In the genomic region with DNA sequence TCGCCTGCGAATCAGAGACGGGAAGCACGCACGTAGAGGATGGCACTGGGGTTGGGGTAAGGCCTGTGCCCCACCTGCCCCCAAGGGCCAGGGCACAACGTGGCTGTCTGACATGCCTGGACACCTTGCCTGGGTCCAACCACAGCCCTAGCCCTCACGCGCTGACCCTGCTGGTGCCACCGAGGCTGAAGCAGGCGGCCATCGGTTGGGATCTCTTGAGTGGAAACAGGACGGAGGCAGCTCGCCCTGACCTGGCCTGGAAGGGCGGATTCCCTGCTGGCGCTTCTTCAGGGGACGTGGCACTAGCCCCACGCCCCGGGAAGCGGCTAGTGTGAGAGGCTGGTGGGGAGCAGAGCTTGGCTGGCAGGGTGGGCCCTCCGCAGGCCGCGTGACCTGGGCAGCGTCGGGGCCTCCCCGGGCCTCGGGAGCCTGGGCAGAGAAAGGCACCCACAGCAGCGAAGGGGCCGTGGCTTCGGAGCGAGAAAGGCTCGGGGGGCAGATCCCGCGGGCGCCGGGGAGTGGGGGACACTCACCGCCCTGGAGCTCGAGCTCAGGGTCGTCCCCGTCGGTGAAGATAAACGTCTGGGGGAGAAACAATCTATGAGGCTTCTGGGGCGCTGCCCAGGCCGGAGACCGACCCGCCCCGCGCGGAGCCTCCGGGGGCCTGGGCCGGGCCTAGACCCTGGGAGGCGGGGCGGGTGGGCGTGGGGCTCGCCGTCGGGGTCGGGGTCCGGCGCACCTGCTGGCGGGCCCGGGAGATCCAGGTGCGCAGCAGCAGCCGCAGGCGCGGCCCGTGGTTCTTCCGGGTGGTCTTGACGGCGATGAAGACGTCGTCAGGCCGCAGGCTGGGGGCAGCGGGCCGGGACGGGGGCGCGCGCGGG, we compare ENCODE assay signal across 1 cellular context.
TF ChIP-seq lines count a peak whose summit lies in the region.

No MANE protein-coding gene starts in this region.

TF ChIP-seq in HepG2, 621 proteins besides CTCF, POLR2A, EP300 and RAD21 (continued from another document and continues in another):
- TF ChIP-seq, protein P1, sequence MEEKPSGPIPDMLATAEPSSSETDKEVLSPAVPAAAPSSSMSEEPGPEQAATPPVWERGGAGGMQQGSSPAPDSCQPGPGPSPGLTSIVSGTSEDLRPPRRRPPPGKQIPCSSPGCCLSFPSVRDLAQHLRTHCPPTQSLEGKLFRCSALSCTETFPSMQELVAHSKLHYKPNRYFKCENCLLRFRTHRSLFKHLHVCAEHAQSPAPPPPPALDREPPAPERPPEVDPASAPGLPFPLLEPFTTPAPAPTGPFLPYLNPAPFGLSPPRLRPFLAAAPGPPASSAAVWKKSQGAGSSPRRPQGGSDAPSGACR (CRISPR knock-in tag; IDR thresholded peaks at IDR 0.05) = no peak
- 0 out of 2 replicates have a peak, but pooled peaks have one; percentile 37 for TF ChIP-seq ZNF772 (CRISPR knock-in tag; IDR thresholded peaks at IDR 0.05)
- no peak for TF ChIP-seq ZNF790 (CRISPR knock-in tag; IDR thresholded peaks at IDR 0.05; ENCODE audit: borderline replicate concordance)
- no peak for TF ChIP-seq MATR3 (CRISPR knock-in tag; IDR thresholded peaks at IDR 0.05)
- 0 out of 2 replicates have a peak, but pooled peaks have one; percentile 32 for TF ChIP-seq ZNF138 (CRISPR knock-in tag; IDR thresholded peaks at IDR 0.05; ENCODE audit: low read depth)
- TF ChIP-seq SIN3A (IDR thresholded peaks at IDR 0.05; ENCODE audit: borderline replicate concordance, low read depth, low read length) = 0 out of 2 replicates have a peak, but pooled peaks have one; percentile 12
- no peak for TF ChIP-seq ZNF142 (CRISPR knock-in tag; IDR thresholded peaks at IDR 0.05)
- TF ChIP-seq ZNF782 (CRISPR knock-in tag; IDR thresholded peaks at IDR 0.05; ENCODE audit: borderline replicate concordance) = no peak; the same call in 1 of the 2 replicates
- TF ChIP-seq ZNF33B (CRISPR knock-in tag; IDR thresholded peaks at IDR 0.05) = no peak
- TF ChIP-seq ZNF33A (CRISPR knock-in tag; IDR thresholded peaks at IDR 0.05; ENCODE audit: borderline replicate concordance) = no peak
- peak; percentile 72 for TF ChIP-seq ZNF883 (CRISPR knock-in tag; IDR thresholded peaks at IDR 0.05; ENCODE audit: not compliant biosample characterization)
- TF ChIP-seq SAFB2 (CRISPR knock-in tag; IDR thresholded peaks at IDR 0.05; ENCODE audit: borderline replicate concordance, low read depth) = no peak; the same call in 1 of the 2 replicates
- TF ChIP-seq, protein P2, sequence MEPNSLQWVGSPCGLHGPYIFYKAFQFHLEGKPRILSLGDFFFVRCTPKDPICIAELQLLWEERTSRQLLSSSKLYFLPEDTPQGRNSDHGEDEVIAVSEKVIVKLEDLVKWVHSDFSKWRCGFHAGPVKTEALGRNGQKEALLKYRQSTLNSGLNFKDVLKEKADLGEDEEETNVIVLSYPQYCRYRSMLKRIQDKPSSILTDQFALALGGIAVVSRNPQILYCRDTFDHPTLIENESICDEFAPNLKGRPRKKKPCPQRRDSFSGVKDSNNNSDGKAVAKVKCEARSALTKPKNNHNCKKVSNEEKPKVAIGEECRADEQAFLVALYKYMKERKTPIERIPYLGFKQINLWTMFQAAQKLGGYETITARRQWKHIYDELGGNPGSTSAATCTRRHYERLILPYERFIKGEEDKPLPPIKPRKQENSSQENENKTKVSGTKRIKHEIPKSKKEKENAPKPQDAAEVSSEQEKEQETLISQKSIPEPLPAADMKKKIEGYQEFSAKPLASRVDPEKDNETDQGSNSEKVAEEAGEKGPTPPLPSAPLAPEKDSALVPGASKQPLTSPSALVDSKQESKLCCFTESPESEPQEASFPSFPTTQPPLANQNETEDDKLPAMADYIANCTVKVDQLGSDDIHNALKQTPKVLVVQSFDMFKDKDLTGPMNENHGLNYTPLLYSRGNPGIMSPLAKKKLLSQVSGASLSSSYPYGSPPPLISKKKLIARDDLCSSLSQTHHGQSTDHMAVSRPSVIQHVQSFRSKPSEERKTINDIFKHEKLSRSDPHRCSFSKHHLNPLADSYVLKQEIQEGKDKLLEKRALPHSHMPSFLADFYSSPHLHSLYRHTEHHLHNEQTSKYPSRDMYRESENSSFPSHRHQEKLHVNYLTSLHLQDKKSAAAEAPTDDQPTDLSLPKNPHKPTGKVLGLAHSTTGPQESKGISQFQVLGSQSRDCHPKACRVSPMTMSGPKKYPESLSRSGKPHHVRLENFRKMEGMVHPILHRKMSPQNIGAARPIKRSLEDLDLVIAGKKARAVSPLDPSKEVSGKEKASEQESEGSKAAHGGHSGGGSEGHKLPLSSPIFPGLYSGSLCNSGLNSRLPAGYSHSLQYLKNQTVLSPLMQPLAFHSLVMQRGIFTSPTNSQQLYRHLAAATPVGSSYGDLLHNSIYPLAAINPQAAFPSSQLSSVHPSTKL (CRISPR knock-in tag; IDR thresholded peaks at IDR 0.05) = 0 out of 2 replicates have a peak, but pooled peaks have one; percentile 2
- TF ChIP-seq, protein P3, sequence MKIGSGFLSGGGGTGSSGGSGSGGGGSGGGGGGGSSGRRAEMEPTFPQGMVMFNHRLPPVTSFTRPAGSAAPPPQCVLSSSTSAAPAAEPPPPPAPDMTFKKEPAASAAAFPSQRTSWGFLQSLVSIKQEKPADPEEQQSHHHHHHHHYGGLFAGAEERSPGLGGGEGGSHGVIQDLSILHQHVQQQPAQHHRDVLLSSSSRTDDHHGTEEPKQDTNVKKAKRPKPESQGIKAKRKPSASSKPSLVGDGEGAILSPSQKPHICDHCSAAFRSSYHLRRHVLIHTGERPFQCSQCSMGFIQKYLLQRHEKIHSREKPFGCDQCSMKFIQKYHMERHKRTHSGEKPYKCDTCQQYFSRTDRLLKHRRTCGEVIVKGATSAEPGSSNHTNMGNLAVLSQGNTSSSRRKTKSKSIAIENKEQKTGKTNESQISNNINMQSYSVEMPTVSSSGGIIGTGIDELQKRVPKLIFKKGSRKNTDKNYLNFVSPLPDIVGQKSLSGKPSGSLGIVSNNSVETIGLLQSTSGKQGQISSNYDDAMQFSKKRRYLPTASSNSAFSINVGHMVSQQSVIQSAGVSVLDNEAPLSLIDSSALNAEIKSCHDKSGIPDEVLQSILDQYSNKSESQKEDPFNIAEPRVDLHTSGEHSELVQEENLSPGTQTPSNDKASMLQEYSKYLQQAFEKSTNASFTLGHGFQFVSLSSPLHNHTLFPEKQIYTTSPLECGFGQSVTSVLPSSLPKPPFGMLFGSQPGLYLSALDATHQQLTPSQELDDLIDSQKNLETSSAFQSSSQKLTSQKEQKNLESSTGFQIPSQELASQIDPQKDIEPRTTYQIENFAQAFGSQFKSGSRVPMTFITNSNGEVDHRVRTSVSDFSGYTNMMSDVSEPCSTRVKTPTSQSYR (CRISPR knock-in tag; IDR thresholded peaks at IDR 0.05; ENCODE audit: borderline replicate concordance) = no peak
- TF ChIP-seq PAXIP1 (CRISPR knock-in tag; conservative IDR thresholded peaks at IDR 0.05) = no peak
- TF ChIP-seq ARNTL (CRISPR knock-in tag; IDR thresholded peaks at IDR 0.05) = 0 out of 2 replicates have a peak, but pooled peaks have one; percentile 47
- TF ChIP-seq MTERF4 (CRISPR knock-in tag; IDR thresholded peaks at IDR 0.05) = 0 out of 2 replicates have a peak, but pooled peaks have one; percentile 56
- no peak for TF ChIP-seq ZSCAN5A (CRISPR knock-in tag; IDR thresholded peaks at IDR 0.05; ENCODE audit: borderline replicate concordance)
- no peak for TF ChIP-seq CHCHD3 (CRISPR knock-in tag; IDR thresholded peaks at IDR 0.05)
- TF ChIP-seq ZBTB44 (CRISPR knock-in tag; IDR thresholded peaks at IDR 0.05) = no peak
- no peak for TF ChIP-seq PAF1 (CRISPR knock-in tag; IDR thresholded peaks at IDR 0.05)
- no peak; the same call in none of the 2 replicates for TF ChIP-seq SP4 (CRISPR knock-in tag; IDR thresholded peaks at IDR 0.05)
- 0 out of 2 replicates have a peak, but pooled peaks have one; percentile 37 for TF ChIP-seq ZNF788 (CRISPR knock-in tag; IDR thresholded peaks at IDR 0.05; ENCODE audit: borderline replicate concordance)
- TF ChIP-seq AGO1 (IDR thresholded peaks at IDR 0.05; ENCODE audit: low read depth, low read length, poor library complexity, severe bottlenecking) = no peak
- TF ChIP-seq JUN (CRISPR knock-in tag; IDR thresholded peaks at IDR 0.05) = no peak
- no peak for TF ChIP-seq ZNF766 (CRISPR knock-in tag; IDR thresholded peaks at IDR 0.05; ENCODE audit: borderline replicate concordance)
- no peak for TF ChIP-seq FOXM1 (CRISPR knock-in tag; IDR thresholded peaks at IDR 0.05)
- no peak for TF ChIP-seq REPIN1 (CRISPR knock-in tag; IDR thresholded peaks at IDR 0.05; ENCODE audit: borderline replicate concordance, low read depth)
- 0 out of 2 replicates have a peak, but pooled peaks have one; percentile 47 for TF ChIP-seq ZNF749 (CRISPR knock-in tag; IDR thresholded peaks at IDR 0.05; ENCODE audit: borderline replicate concordance)
